ENCODE assay signal across 8 cellular contexts in the genomic region with DNA sequence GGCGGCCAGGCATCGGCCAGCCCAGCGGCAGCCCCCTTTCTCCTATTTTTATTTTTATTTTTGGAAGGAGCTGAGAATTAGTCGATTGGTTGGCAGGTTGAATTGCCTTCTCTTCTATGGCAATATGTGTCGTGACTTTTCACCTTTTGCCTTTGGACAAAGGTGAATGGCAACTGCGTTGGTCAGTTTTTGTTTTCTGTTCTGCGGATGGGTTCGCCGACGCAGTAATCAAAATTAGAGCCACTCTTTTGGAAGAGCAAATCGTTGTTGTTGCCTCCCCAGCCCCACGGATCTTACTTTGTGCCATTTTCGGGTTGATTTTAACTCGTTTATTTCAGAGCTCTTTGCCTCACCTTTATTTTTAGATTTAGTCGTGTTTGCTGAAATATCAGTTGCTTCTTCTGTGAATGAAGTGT. TPM values are rescaled to one million over a fixed set of nuclear protein-coding genes. Genes with fewer than 3 reads are reported as not detected.
DNase-seq lines count a peak whose midpoint lies in the region; ATAC-seq and TF ChIP-seq lines count a peak whose summit lies in the region.

No MANE protein-coding gene starts in this region.

- TF ChIP-seq POLR2A in right lobe of liver (IDR thresholded peaks at IDR 0.05), result peak; percentile 32
- TF ChIP-seq POLR2A in stomach (IDR thresholded peaks at IDR 0.05), result no peak

- no peak overlapping the region for H3K27ac Mint-ChIP-seq in T-helper 2 cell treated with Interferon-gamma antibody and Interleukin-4, amounts not matched to agents 5 μg/mL and 100 μg/mL, for 36 hours

- H3K36me3 ChIP-seq in right lobe of liver, result no peaks in the 10 kb centered on the region
- H3K36me3 ChIP-seq in stomach, result no peaks in the 10 kb centered on the region

- H3K4me1 ChIP-seq in right lobe of liver (peaks cover 0 to 15% (median 0%) of the 10 kb centered on the region in 4 donors), stomach (peaks cover 11 to 35% (median 26%) of the 10 kb centered on the region in 4 donors)

- WGBS in right lobe of liver (ENCODE audit: insufficient coverage, low coverage, low lambda C conversion rate, missing lambda C conversion rate), result 3% methylated on average over 15 of the region's 15 CpGs
- 4 to 9% (median 7%) methylated on average over 15 of the region's 15 CpGs for WGBS in stomach, 5 donors

- no peak for TF ChIP-seq CTCF in astrocyte of the cerebellum (IDR thresholded peaks at IDR 0.05; ENCODE audit: low read depth, low read length, missing control alignments)
- TF ChIP-seq CTCF in right lobe of liver (IDR thresholded peaks at IDR 0.05), result no peak
- TF ChIP-seq CTCF in stomach (IDR thresholded peaks at IDR 0.05), result no peak

- intact Hi-C loops in right lobe of liver (cut with DNase I) (no loop called here), stomach (cut with DNase I; ENCODE audit: low total_unique reads) (no loop called here)

- H3K9me3 ChIP-seq in right lobe of liver (no peaks in the 10 kb centered on the region), stomach (no peaks in the 10 kb centered on the region)

- H3K36me3 Mint-ChIP-seq in T-helper 2 cell treated with Interferon-gamma antibody and Interleukin-4, amounts not matched to agents 5 μg/mL and 100 μg/mL, for 36 hours (ENCODE audit: low read depth), result no peaks in the 10 kb centered on the region

- no peak for TF ChIP-seq EP300 in stomach (IDR thresholded peaks at IDR 0.05)

- ATAC-seq in right lobe of liver, result peak; percentile 26 to 47 (median 41)

- H3K4me1 Mint-ChIP-seq in T-helper 2 cell treated with Interferon-gamma antibody and Interleukin-4, amounts not matched to agents 5 μg/mL and 100 μg/mL, for 36 hours (ENCODE audit: low read depth), result peaks cover 14% of the 10 kb centered on the region

- H3K4me3 ChIP-seq in astrocyte of the cerebellum (ENCODE audit: low read depth, low read length) (peak overlapping the region; percentile 46), right lobe of liver (peak overlapping the region; percentile 61 to 76 (median 70)), stomach (peak overlapping the region; percentile 51 to 73 (median 58))

- H3K4me3 Mint-ChIP-seq in T-helper 2 cell treated with Interferon-gamma antibody and Interleukin-4, amounts not matched to agents 5 μg/mL and 100 μg/mL, for 36 hours, result peak overlapping the region; percentile 27

- H3K27ac ChIP-seq in right lobe of liver (peak overlapping the region; percentile 80 to 94 (median 91)), stomach (peak overlapping the region in 2 of 5 donors; percentile 65 to 78)

- no peak for DNase-seq in T-helper 2 cell treated with Interferon-gamma antibody and Interleukin-4, amounts not matched to agents 5 μg/mL and 100 μg/mL, for 36 hours (ENCODE audit: low spot score)
- DNase-seq in T-helper 2 cell (no peak), astrocyte of the cerebellum (ENCODE audit: low read depth) (no peak), right lobe of liver (peak in 1 of 3 donors; percentile 63), stomach (no peak), NCI-H2196 treated with DMSO at 0.1 percent for 48 hours (lab: John Stamatoyannopoulos, UW; ENCODE audit: unreplicated experiment) (no peak), islet precursor cell (no peak), ACHN (no peak)

- peaks cover 55% of the 10 kb centered on the region for H3K27me3 Mint-ChIP-seq in T-helper 2 cell treated with Interferon-gamma antibody and Interleukin-4, amounts not matched to agents 5 μg/mL and 100 μg/mL, for 36 hours (ENCODE audit: low read depth)

- H3K9me3 Mint-ChIP-seq in T-helper 2 cell treated with Interferon-gamma antibody and Interleukin-4, amounts not matched to agents 5 μg/mL and 100 μg/mL, for 36 hours, result no peaks in the 10 kb centered on the region

- in situ Hi-C loops in astrocyte of the cerebellum (cut with HindIII; ENCODE audit: low sequenced_read_pairs) (no loop called here), ACHN (cut with HindIII; ENCODE audit: low pct_ligation_motif_present, low pct_unique_long_range_greater_than_20kb, low sequenced_read_pairs) (no loop called here)

- no peaks in the 10 kb centered on the region for H3K27me3 ChIP-seq in right lobe of liver
- peaks cover 8 to 87% (median 48%) of the 10 kb centered on the region in 3 donors for H3K27me3 ChIP-seq in stomach

RNA-seq across cellular contexts. Expression of gene CECR2, which starts 1.5 kb away (rescaled TPM):
- total RNA-seq in right lobe of liver (10 to 100 TPM in 3 of 6 experiments, 1 to 10 TPM in 3; 4.9 to 12.3 (median 10.0) TPM), stomach (1 to 10 TPM in 3 of 5 donors, under 1 TPM in 1, not detected in 1; 0.14 to 3.1 (median 1.3) TPM)
- polyA plus RNA-seq in stomach, result under 1 TPM; 0.13 to 0.44 (median 0.31) TPM
